Comparison of ENCODE assay signal across 27 cellular contexts in the genomic region with DNA sequence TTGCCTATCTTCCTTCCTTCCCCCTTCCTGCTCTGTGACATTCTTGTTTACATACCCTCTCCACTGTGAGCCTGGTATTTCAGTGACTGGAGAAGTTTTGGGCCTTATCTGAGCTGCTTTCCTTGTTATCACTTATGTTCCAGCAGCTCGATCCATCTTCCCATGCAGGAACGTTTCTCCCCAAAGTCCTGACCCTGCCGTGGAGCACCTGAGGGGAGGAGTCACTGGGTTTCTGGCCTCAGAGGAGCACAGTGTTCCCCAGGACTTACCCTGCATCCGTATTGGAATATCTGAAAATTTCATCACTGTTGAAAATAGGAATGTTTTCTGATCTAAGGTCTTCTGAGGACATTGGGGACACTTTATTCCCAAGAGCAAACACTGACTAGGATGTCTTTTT.
DNase-seq lines count a peak whose midpoint lies in the region; ATAC-seq, FAIRE-seq and TF ChIP-seq lines count a peak whose summit lies in the region.
"Had no signal": no experiment of that assay in that cellular context is flagged by ENCODE, and none has a peak within 500 bp of the region (broad histone marks: within the 10 kb centered on the region; RNA-seq: fewer than 3 reads in every experiment).

No MANE protein-coding gene starts in this region.

- no peaks in the 10 kb centered on the region for H3K27me3 ChIP-seq in IMR-90 (ENCODE audit: control insufficient read depth, insufficient read depth, low read length)
- H3K27me3 ChIP-seq in esophagus squamous epithelium = no peaks in the 10 kb centered on the region
- no peaks in the 10 kb centered on the region for H3K27me3 ChIP-seq in rectal smooth muscle tissue (ENCODE audit: control insufficient read depth, insufficient read depth, low read length)
- H3K27me3 ChIP-seq in ovary = no peaks in the 10 kb centered on the region
- H3K27me3 ChIP-seq: neutrophil, vagina had no signal

- peak overlapping the region; percentile 75 for H3K18ac ChIP-seq in IMR-90 (ENCODE audit: low read depth, low read length)

- H3K4ac ChIP-seq in IMR-90 (ENCODE audit: low read depth, low read length) = peak overlapping the region; percentile 88

- TF ChIP-seq CTCF in IMR-90 (conservative IDR thresholded peaks at IDR 0.05; ENCODE audit: low read depth, low read length) = no peak
- TF ChIP-seq CTCF in esophagus squamous epithelium (IDR thresholded peaks at IDR 0.05) = no peak
- TF ChIP-seq CTCF in kidney (IDR thresholded peaks at IDR 0.05; ENCODE audit: borderline replicate concordance, extremely low read depth, insufficient read depth) = no peak
- no peak for TF ChIP-seq CTCF in ovary (IDR thresholded peaks at IDR 0.05)

- peak overlapping the region; percentile 68; the same call in 1 of the 2 replicates for H2AK5ac ChIP-seq in IMR-90 (ENCODE audit: low read depth, low read length)

- no peaks in the 10 kb centered on the region for H3K9me3 ChIP-seq in IMR-90 (ENCODE audit: control insufficient read depth, insufficient read depth, low read length)
- H3K9me3 ChIP-seq in esophagus squamous epithelium = no peaks in the 10 kb centered on the region
- no peaks in the 10 kb centered on the region for H3K9me3 ChIP-seq in kidney (ENCODE audit: control insufficient read depth in 1 of 2, low read length in 2 of 2)
- H3K9me3 ChIP-seq in ovary = no peaks in the 10 kb centered on the region
- H3K9me3 ChIP-seq: HAP-1, mucosa of descending colon, neutrophil, vagina had no signal

- no CpG with 5 or more reads among the region's 4 CpGs for WGBS in IMR-90 (ENCODE audit: extremely low coverage in 2 of 2, insufficient read length in 1 of 2), 2 experiments
- WGBS in esophagus squamous epithelium, 2 donors = 50 to 56% methylated on average over 4 of the region's 4 CpGs
- WGBS in ovary, 3 donors = 19 to 31% (median 29%) methylated on average over 4 of the region's 4 CpGs

- CTCF ChIA-PET in IMR-90 (lab: Yijun Ruan, JAX) = interaction anchor here (0.7 kb wide), 1 partner anchor 21 kb away, joined by 4 read pairs; no protein-coding TSS in a partner anchor

- peak overlapping the region; percentile 73 for H4K91ac ChIP-seq in IMR-90 (ENCODE audit: insufficient read depth, low read depth, low read length)

- no peak for FAIRE-seq in kidney (lab: Jason Lieb, UNC)
- FAIRE-seq: endometrium, GM12878 had no signal

- H2BK20ac ChIP-seq in IMR-90 (ENCODE audit: low read depth, low read length) = peak overlapping the region; percentile 44

- peak overlapping the region; percentile 79 for H2AFZ ChIP-seq in IMR-90 (replicated peaks; ENCODE audit: low read length, poor library complexity)

- ATAC-seq in IMR-90 (ENCODE audit: low read depth) (no peak), GM21381 (IDR thresholded peaks at IDR 0.05; ENCODE audit: unreplicated experiment) (no peak)
- ATAC-seq: GM12878, left lobe of liver, mucosa of descending colon had no signal

- no peak for TF ChIP-seq EP300 in ovary (IDR thresholded peaks at IDR 0.05)

- peak overlapping the region; percentile 44; the same call in 1 of the 2 replicates for H3K4me2 ChIP-seq in IMR-90 (ENCODE audit: low read depth, low read length)

- H2BK120ac ChIP-seq in IMR-90 (ENCODE audit: low read depth, low read length) = peak overlapping the region; percentile 79

- intact Hi-C loops in IMR-90 (cut with micrococcal nuclease) (no loop called here), esophagus squamous epithelium (cut with DNase I) (no loop called here), kidney (cut with DNase I) (no loop called here), ovary (cut with DNase I) (no loop called here)

- peak overlapping the region; percentile 83 for H3K14ac ChIP-seq in IMR-90 (replicated peaks; ENCODE audit: low read depth, low read length)

- no peak for TF ChIP-seq RAD21 in IMR-90 (IDR thresholded peaks at IDR 0.05; ENCODE audit: low read length)

- no peak overlapping the region; the same call in 1 of the 2 replicates for H3K27ac ChIP-seq in IMR-90 (ENCODE audit: insufficient read depth, low read length)
- peak overlapping the region in 3 of 4 donors; percentile 42 to 55 (median 54) for H3K27ac ChIP-seq in esophagus squamous epithelium
- H3K27ac ChIP-seq in kidney (ENCODE audit: low read depth in 2 of 2, low read length in 2 of 2) = peak overlapping the region; percentile 2 to 34
- H3K27ac ChIP-seq in rectal smooth muscle tissue (ENCODE audit: low read depth, low read length) = peak overlapping the region; percentile 4
- no peak overlapping the region for H3K27ac ChIP-seq in ovary
- H3K27ac ChIP-seq: neutrophil, vagina had no signal

- peak overlapping the region; percentile 17 to 72; a peak in 3 of 4 replicates for H4K8ac ChIP-seq in IMR-90 (ENCODE audit: low read depth in 2 of 2, low read length in 2 of 2)

- POLR2A ChIA-PET in IMR-90 (lab: Charles Lee; ENCODE audit: unreplicated experiment) = no interaction called here

- BruUV-seq in IMR-90 (replicated peaks; lab: Mats Ljungman, UMichigan) = no TSS peak

- H4K5ac ChIP-seq in IMR-90 (ENCODE audit: low read depth, low read length) = peak overlapping the region; percentile 86

- TF ChIP-seq POLR2A in IMR-90 (IDR thresholded peaks at IDR 0.05; ENCODE audit: low read depth, low read length) (no peak), esophagus squamous epithelium (IDR thresholded peaks at IDR 0.05) (no peak), ovary (IDR thresholded peaks at IDR 0.05) (no peak)

- H3K79me1 ChIP-seq in IMR-90 (ENCODE audit: low read depth in 1 of 2, low read length in 2 of 2) = peaks cover 0 to 6% of the 10 kb centered on the region in 2 experiments; a peak in 1 of 4 replicates

- H3K4me1 ChIP-seq in IMR-90 (ENCODE audit: control insufficient read depth, insufficient read depth, low read length) (peaks cover 11% of the 10 kb centered on the region), esophagus squamous epithelium (peaks cover 0 to 14% (median 0%) of the 10 kb centered on the region in 3 donors), kidney (ENCODE audit: control insufficient read depth in 1 of 2, insufficient read depth in 1 of 2, low read depth in 1 of 2, low read length in 2 of 2) (peaks cover 0 to 2% of the 10 kb centered on the region in 2 donors), rectal smooth muscle tissue (ENCODE audit: control insufficient read depth, insufficient read depth, low read length) (peaks cover 14% of the 10 kb centered on the region), ovary (ENCODE audit: insufficient read depth) (peaks cover 5% of the 10 kb centered on the region)
- H3K4me1 ChIP-seq: HAP-1, vagina had no signal

- dilution Hi-C loops in IMR-90 (cut with HindIII; ENCODE audit: low sequenced_read_pairs, unreplicated experiment) = no loop called here

- no peaks in the 10 kb centered on the region for H4K20me1 ChIP-seq in IMR-90 (ENCODE audit: insufficient read depth, low read length)

- in situ Hi-C loops in IMR-90 (cut with MboI; ENCODE audit: low sequenced_read_pairs) = no loop called here

- H2BK5ac ChIP-seq in IMR-90 (ENCODE audit: low read depth, low read length, poor library complexity, severe bottlenecking) = peak overlapping the region; percentile 45

- no peak overlapping the region for H3K56ac ChIP-seq in IMR-90 (ENCODE audit: extremely low read depth, insufficient read depth, low read length)

- H3K9ac ChIP-seq in IMR-90 (ENCODE audit: low read depth, low read length) (peak overlapping the region; percentile 14; the same call in 1 of the 2 replicates), kidney (ENCODE audit: low read length in 2 of 2) (no peak overlapping the region), rectal smooth muscle tissue (ENCODE audit: low read length) (no peak overlapping the region)

- no peak overlapping the region for H3K4me3 ChIP-seq in IMR-90 (ENCODE audit: insufficient read depth, low read depth, low read length)
- H3K4me3 ChIP-seq in esophagus squamous epithelium = no peak overlapping the region
- H3K4me3 ChIP-seq in kidney (ENCODE audit: low read length in 2 of 2) = no peak overlapping the region
- no peak overlapping the region for H3K4me3 ChIP-seq in rectal smooth muscle tissue (ENCODE audit: low read length)
- no peak overlapping the region for H3K4me3 ChIP-seq in ovary
- H3K4me3 ChIP-seq: GM12878, HAP-1, mucosa of descending colon, vagina had no signal

- no peak for DNase-seq in IMR-90
- no peak for DNase-seq in esophagus squamous epithelium (lab: John Stamatoyannopoulos, UW)
- DNase-seq in kidney = no peak
- DNase-seq in ovary = no peak
- DNase-seq in mucosa of gallbladder (ENCODE audit: low spot score) = no peak
- no peak for DNase-seq in MV-4-11 (lab: John Stamatoyannopoulos, UW)
- DNase-seq: ACHN; activated CD4-positive, alpha-beta T cell treated with anti-CD3 and anti-CD28 coated beads, Interleukin-2, amount 10 ng/mL, durations not matched to agents 24 days and 14 days; activated naive CD4-positive, alpha-beta T cell treated with anti-CD3 and anti-CD28 coated beads, Interleukin-2, amount 50 U/mL, for 16 hours; activated T-cell treated with anti-CD3 and anti-CD28 coated beads, Interleukin-2, amount 50 U/mL, for 48 hours; amygdala; dermis blood vessel endothelial cell; DMS79; head of caudate nucleus; mucosa of descending colon; NCI-H2081 treated with DMSO at 0.1 percent for 48 hours; NCI-H774; OCI-M1; stimulated activated CD4-positive, alpha-beta T cell treated with anti-CD3 and anti-CD28 coated beads, Interleukin-2, amount 100 ng/mL, for 48 hours had no signal

- peak overlapping the region; percentile 88; the same call in 1 of the 3 replicates for H2BK15ac ChIP-seq in IMR-90 (ENCODE audit: low read depth, low read length)

- H3K23ac ChIP-seq in IMR-90 (ENCODE audit: low read depth, low read length) = peak overlapping the region; percentile 16; the same call in 1 of the 2 replicates

- peaks cover 26% of the 10 kb centered on the region for H3K9me1 ChIP-seq in IMR-90 (ENCODE audit: insufficient read depth, low read length)

- no peak overlapping the region for H2AK9ac ChIP-seq in IMR-90 (replicated peaks; ENCODE audit: low read depth, low read length, poor library complexity)

- peaks cover 4% of the 10 kb centered on the region; the same call in 1 of the 2 replicates for H3K36me3 ChIP-seq in IMR-90 (ENCODE audit: control insufficient read depth, insufficient read depth, low read length)
- H3K36me3 ChIP-seq in esophagus squamous epithelium = no peaks in the 10 kb centered on the region
- H3K36me3 ChIP-seq in kidney (ENCODE audit: control insufficient read depth in 1 of 2, insufficient read depth in 2 of 2, low read length in 2 of 2) = no peaks in the 10 kb centered on the region
- no peaks in the 10 kb centered on the region for H3K36me3 ChIP-seq in rectal smooth muscle tissue (ENCODE audit: control insufficient read depth, insufficient read depth, low read length)
- H3K36me3 ChIP-seq in ovary = no peaks in the 10 kb centered on the region
- H3K36me3 ChIP-seq: HAP-1, neutrophil, vagina had no signal

TF ChIP-seq in IMR-90, 13 proteins besides CTCF, POLR2A, EP300 and RAD21:
- TF ChIP-seq RFX5 (IDR thresholded peaks at IDR 0.05; ENCODE audit: low read depth, low read length) (no peak), CEBPB (IDR thresholded peaks at IDR 0.05; ENCODE audit: low read depth, low read length) (no peak), FOS (IDR thresholded peaks at IDR 0.05; ENCODE audit: low read depth, low read length) (no peak), BHLHE40 (IDR thresholded peaks at IDR 0.05; ENCODE audit: low read depth, low read length) (no peak), MXI1 (IDR thresholded peaks at IDR 0.05; ENCODE audit: borderline replicate concordance, low read depth, low read length) (no peak), NFE2L2 (IDR thresholded peaks at IDR 0.05; ENCODE audit: low read depth, low read length) (no peak)

Comparison
In these comparisons a context has a peak if more than half of its experiments do, and no peak if none do; other contexts are left out.
1. H3K27ac ChIP-seq: peak in esophagus squamous epithelium (3 of 4), kidney (2 of 2) and rectal smooth muscle tissue (single experiment); none in IMR-90 (single experiment) and ovary (0 of 2).